1 cellular context compared by ENCODE assay signal in genomic region chr1:40691538-40692428, GRCh38.
TF ChIP-seq lines count a peak whose summit lies in the region.

Gene NFYC (plus strand): TSS chr1:40691704. CDS start chr1:40738844, 47,140 bp downstream.

TF ChIP-seq in HepG2, 621 proteins besides CTCF, POLR2A, EP300 and RAD21 (continued from another document and continues in another):
- peak; percentile 18; the same call in 1 of the 2 replicates for TF ChIP-seq ESRRA (CRISPR knock-in tag; IDR thresholded peaks at IDR 0.05; ENCODE audit: low read depth)
- TF ChIP-seq CCDC6 (CRISPR knock-in tag; IDR thresholded peaks at IDR 0.05) = no peak; the same call in 1 of the 2 replicates
- 0 out of 2 replicates have a peak, but pooled peaks have one; percentile 39 for TF ChIP-seq KLF9 (CRISPR knock-in tag; IDR thresholded peaks at IDR 0.05; ENCODE audit: low read depth)
- peak; percentile 28; the same call in 1 of the 2 replicates for TF ChIP-seq HBP1 (CRISPR knock-in tag; IDR thresholded peaks at IDR 0.05; ENCODE audit: low read depth)
- TF ChIP-seq ZNF605 (CRISPR knock-in tag; IDR thresholded peaks at IDR 0.05) = peak; percentile 96
- TF ChIP-seq ZNF383 (CRISPR knock-in tag; IDR thresholded peaks at IDR 0.05; ENCODE audit: borderline replicate concordance) = peak; percentile 23; the same call in 1 of the 2 replicates
- TF ChIP-seq, protein P1, sequence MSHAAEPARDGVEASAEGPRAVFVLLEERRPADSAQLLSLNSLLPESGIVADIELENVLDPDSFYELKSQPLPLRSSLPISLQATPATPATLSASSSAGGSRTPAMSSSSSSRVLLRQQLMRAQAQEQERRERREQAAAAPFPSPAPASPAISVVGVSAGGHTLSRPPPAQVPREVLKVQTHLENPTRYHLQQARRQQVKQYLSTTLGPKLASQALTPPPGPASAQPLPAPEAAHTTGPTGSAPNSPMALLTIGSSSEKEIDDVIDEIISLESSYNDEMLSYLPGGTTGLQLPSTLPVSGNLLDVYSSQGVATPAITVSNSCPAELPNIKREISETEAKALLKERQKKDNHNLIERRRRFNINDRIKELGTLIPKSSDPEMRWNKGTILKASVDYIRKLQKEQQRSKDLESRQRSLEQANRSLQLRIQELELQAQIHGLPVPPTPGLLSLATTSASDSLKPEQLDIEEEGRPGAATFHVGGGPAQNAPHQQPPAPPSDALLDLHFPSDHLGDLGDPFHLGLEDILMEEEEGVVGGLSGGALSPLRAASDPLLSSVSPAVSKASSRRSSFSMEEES (CRISPR knock-in tag; IDR thresholded peaks at IDR 0.05) = peak; percentile 27; the same call in 1 of the 2 replicates
- TF ChIP-seq, protein P2, sequence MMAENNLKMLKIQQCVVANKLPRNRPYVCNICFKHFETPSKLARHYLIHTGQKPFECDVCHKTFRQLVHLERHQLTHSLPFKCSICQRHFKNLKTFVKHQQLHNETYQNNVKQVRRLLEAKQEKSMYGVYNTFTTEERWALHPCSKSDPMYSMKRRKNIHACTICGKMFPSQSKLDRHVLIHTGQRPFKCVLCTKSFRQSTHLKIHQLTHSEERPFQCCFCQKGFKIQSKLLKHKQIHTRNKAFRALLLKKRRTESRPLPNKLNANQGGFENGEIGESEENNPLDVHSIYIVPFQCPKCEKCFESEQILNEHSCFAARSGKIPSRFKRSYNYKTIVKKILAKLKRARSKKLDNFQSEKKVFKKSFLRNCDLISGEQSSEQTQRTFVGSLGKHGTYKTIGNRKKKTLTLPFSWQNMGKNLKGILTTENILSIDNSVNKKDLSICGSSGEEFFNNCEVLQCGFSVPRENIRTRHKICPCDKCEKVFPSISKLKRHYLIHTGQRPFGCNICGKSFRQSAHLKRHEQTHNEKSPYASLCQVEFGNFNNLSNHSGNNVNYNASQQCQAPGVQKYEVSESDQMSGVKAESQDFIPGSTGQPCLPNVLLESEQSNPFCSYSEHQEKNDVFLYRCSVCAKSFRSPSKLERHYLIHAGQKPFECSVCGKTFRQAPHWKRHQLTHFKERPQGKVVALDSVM (CRISPR knock-in tag; IDR thresholded peaks at IDR 0.05) = peak; percentile 71; the same call in 1 of the 2 replicates
- no peak for TF ChIP-seq SIN3B (IDR thresholded peaks at IDR 0.05; ENCODE audit: low read length)
- TF ChIP-seq KAT8 (CRISPR knock-in tag; IDR thresholded peaks at IDR 0.05) = peak; percentile 83
- TF ChIP-seq ZNF772 (CRISPR knock-in tag; IDR thresholded peaks at IDR 0.05) = peak; percentile 94
- TF ChIP-seq, protein P3, sequence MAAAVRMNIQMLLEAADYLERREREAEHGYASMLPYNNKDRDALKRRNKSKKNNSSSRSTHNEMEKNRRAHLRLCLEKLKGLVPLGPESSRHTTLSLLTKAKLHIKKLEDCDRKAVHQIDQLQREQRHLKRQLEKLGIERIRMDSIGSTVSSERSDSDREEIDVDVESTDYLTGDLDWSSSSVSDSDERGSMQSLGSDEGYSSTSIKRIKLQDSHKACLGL (CRISPR knock-in tag; IDR thresholded peaks at IDR 0.05) = peak; percentile 71; the same call in 1 of the 2 replicates
- TF ChIP-seq IKZF5 (CRISPR knock-in tag; IDR thresholded peaks at IDR 0.05) = peak; percentile 75; the same call in 1 of the 2 replicates
- TF ChIP-seq, protein P4, sequence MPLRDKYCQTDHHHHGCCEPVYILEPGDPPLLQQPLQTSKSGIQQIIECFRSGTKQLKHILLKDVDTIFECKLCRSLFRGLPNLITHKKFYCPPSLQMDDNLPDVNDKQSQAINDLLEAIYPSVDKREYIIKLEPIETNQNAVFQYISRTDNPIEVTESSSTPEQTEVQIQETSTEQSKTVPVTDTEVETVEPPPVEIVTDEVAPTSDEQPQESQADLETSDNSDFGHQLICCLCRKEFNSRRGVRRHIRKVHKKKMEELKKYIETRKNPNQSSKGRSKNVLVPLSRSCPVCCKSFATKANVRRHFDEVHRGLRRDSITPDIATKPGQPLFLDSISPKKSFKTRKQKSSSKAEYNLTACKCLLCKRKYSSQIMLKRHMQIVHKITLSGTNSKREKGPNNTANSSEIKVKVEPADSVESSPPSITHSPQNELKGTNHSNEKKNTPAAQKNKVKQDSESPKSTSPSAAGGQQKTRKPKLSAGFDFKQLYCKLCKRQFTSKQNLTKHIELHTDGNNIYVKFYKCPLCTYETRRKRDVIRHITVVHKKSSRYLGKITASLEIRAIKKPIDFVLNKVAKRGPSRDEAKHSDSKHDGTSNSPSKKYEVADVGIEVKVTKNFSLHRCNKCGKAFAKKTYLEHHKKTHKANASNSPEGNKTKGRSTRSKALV (CRISPR knock-in tag; IDR thresholded peaks at IDR 0.05) = no peak
- TF ChIP-seq, protein P5, sequence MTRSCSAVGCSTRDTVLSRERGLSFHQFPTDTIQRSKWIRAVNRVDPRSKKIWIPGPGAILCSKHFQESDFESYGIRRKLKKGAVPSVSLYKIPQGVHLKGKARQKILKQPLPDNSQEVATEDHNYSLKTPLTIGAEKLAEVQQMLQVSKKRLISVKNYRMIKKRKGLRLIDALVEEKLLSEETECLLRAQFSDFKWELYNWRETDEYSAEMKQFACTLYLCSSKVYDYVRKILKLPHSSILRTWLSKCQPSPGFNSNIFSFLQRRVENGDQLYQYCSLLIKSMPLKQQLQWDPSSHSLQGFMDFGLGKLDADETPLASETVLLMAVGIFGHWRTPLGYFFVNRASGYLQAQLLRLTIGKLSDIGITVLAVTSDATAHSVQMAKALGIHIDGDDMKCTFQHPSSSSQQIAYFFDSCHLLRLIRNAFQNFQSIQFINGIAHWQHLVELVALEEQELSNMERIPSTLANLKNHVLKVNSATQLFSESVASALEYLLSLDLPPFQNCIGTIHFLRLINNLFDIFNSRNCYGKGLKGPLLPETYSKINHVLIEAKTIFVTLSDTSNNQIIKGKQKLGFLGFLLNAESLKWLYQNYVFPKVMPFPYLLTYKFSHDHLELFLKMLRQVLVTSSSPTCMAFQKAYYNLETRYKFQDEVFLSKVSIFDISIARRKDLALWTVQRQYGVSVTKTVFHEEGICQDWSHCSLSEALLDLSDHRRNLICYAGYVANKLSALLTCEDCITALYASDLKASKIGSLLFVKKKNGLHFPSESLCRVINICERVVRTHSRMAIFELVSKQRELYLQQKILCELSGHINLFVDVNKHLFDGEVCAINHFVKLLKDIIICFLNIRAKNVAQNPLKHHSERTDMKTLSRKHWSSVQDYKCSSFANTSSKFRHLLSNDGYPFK (CRISPR knock-in tag; IDR thresholded peaks at IDR 0.05; ENCODE audit: borderline replicate concordance) = peak; percentile 99
- TF ChIP-seq, protein P6, sequence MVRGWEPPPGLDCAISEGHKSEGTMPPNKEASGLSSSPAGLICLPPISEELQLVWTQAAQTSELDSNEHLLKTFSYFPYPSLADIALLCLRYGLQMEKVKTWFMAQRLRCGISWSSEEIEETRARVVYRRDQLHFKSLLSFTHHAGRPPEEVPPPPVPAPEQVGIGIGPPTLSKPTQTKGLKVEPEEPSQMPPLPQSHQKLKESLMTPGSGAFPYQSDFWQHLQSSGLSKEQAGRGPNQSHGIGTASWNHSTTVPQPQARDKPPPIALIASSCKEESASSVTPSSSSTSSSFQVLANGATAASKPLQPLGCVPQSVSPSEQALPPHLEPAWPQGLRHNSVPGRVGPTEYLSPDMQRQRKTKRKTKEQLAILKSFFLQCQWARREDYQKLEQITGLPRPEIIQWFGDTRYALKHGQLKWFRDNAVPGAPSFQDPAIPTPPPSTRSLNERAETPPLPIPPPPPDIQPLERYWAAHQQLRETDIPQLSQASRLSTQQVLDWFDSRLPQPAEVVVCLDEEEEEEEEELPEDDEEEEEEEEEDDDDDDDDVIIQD (CRISPR knock-in tag; IDR thresholded peaks at IDR 0.05; ENCODE audit: low read depth) = peak; percentile 57
- no peak for TF ChIP-seq ZKSCAN1 (IDR thresholded peaks at IDR 0.05; ENCODE audit: low read length)
- peak; percentile 88 for TF ChIP-seq ZNF274 (CRISPR knock-in tag; IDR thresholded peaks at IDR 0.05)
- peak; percentile 73 for TF ChIP-seq HNRNPL (IDR thresholded peaks at IDR 0.05; ENCODE audit: low read depth, low read length)
- TF ChIP-seq, protein P7, sequence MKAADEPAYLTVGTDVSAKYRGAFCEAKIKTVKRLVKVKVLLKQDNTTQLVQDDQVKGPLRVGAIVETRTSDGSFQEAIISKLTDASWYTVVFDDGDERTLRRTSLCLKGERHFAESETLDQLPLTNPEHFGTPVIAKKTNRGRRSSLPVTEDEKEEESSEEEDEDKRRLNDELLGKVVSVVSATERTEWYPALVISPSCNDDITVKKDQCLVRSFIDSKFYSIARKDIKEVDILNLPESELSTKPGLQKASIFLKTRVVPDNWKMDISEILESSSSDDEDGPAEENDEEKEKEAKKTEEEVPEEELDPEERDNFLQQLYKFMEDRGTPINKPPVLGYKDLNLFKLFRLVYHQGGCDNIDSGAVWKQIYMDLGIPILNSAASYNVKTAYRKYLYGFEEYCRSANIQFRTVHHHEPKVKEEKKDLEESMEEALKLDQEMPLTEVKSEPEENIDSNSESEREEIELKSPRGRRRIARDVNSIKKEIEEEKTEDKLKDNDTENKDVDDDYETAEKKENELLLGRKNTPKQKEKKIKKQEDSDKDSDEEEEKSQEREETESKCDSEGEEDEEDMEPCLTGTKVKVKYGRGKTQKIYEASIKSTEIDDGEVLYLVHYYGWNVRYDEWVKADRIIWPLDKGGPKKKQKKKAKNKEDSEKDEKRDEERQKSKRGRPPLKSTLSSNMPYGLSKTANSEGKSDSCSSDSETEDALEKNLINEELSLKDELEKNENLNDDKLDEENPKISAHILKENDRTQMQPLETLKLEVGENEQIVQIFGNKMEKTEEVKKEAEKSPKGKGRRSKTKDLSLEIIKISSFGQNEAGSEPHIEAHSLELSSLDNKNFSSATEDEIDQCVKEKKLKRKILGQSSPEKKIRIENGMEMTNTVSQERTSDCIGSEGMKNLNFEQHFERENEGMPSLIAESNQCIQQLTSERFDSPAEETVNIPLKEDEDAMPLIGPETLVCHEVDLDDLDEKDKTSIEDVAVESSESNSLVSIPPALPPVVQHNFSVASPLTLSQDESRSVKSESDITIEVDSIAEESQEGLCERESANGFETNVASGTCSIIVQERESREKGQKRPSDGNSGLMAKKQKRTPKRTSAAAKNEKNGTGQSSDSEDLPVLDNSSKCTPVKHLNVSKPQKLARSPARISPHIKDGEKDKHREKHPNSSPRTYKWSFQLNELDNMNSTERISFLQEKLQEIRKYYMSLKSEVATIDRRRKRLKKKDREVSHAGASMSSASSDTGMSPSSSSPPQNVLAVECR (CRISPR knock-in tag; IDR thresholded peaks at IDR 0.05; ENCODE audit: borderline replicate concordance) = peak; percentile 89; the same call in 1 of the 2 replicates
- TF ChIP-seq PHF8 (CRISPR knock-in tag; IDR thresholded peaks at IDR 0.05) = peak; percentile 86
- peak; percentile 93 for TF ChIP-seq ZBTB2 (CRISPR knock-in tag; IDR thresholded peaks at IDR 0.05; ENCODE audit: low read depth)
- no peak for TF ChIP-seq ZNF432 (CRISPR knock-in tag; IDR thresholded peaks at IDR 0.05; ENCODE audit: borderline replicate concordance)
- TF ChIP-seq TP53 (CRISPR knock-in tag; conservative IDR thresholded peaks at IDR 0.05) = no peak
- TF ChIP-seq ZNF775 (CRISPR knock-in tag; IDR thresholded peaks at IDR 0.05; ENCODE audit: borderline replicate concordance) = no peak
- TF ChIP-seq ZNF552 (CRISPR knock-in tag; IDR thresholded peaks at IDR 0.05; ENCODE audit: borderline replicate concordance) = peak; percentile 77
- TF ChIP-seq ZNF343 (CRISPR knock-in tag; IDR thresholded peaks at IDR 0.05) = peak; percentile 93
- TF ChIP-seq SRSF1 (optimal IDR thresholded peaks at IDR 0.05; ENCODE audit: low read depth, low read length) = peak; percentile 86
- TF ChIP-seq, protein P8, sequence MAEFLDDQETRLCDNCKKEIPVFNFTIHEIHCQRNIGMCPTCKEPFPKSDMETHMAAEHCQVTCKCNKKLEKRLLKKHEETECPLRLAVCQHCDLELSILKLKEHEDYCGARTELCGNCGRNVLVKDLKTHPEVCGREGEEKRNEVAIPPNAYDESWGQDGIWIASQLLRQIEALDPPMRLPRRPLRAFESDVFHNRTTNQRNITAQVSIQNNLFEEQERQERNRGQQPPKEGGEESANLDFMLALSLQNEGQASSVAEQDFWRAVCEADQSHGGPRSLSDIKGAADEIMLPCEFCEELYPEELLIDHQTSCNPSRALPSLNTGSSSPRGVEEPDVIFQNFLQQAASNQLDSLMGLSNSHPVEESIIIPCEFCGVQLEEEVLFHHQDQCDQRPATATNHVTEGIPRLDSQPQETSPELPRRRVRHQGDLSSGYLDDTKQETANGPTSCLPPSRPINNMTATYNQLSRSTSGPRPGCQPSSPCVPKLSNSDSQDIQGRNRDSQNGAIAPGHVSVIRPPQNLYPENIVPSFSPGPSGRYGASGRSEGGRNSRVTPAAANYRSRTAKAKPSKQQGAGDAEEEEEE (CRISPR knock-in tag; IDR thresholded peaks at IDR 0.05; ENCODE audit: borderline replicate concordance) = 0 out of 2 replicates have a peak, but pooled peaks have one; percentile 52
- TF ChIP-seq YEATS4 (CRISPR knock-in tag; IDR thresholded peaks at IDR 0.05; ENCODE audit: borderline replicate concordance) = peak; percentile 94; the same call in 1 of the 2 replicates
- no peak for TF ChIP-seq ZNF660 (CRISPR knock-in tag; IDR thresholded peaks at IDR 0.05; ENCODE audit: borderline replicate concordance, low read depth)
